In the genomic region with DNA sequence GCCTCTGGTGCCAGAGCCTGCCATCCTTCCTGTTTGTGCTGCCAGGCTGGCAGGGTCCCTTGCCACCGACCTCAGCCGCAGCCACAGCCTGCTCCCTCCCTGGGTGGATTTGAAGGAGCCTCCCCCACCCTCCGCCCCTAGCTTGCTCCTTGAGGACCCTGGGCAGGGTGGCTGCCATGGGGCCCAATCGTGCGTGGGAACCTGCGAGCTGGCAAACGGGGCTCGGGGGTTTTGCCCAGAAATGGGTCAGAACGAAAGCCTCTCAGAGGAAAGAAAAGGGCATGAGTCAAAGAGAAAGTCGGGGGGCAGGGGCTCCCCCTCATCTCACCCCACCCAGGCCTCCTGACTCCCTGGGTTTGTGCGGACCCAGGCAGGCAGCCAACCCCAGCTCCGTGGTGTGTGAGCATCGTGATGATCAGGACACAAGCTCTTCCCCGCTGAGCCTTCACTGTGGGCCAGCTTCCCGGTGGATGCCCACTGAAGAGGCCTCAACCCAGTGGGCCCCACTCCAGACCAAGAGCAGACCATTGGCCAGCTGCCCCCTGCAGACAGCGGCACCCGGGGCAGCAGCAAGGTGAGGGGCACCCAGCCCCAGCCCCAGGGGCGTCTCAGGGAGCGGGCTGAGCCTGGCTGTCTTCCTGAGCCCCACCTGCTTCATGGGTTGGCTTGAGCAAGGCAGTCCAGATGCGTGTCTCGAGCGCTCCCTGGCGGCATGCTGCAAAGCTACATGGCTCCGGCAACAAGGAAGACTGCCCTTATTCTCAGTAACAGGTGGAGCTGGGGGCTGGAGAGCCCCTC, we compare ENCODE assay signal across 8 cellular contexts. TPM values are rescaled to one million over a fixed set of nuclear protein-coding genes. Genes with fewer than 3 reads are reported as not detected.
DNase-seq lines count a peak whose midpoint lies in the region; ATAC-seq, FAIRE-seq and TF ChIP-seq lines count a peak whose summit lies in the region.

No MANE protein-coding gene starts in this region.

- ATAC-seq in HG03108 (IDR thresholded peaks at IDR 0.05; ENCODE audit: unreplicated experiment), result peak; percentile 44
- ATAC-seq in HepG2, result peak; percentile 87
- no peak for ATAC-seq in HG03469 (IDR thresholded peaks at IDR 0.05; ENCODE audit: unreplicated experiment)

- peaks cover 0 to 10% of the 10 kb centered on the region in 2 experiments; a peak in 1 of 5 replicates for H3K27me3 ChIP-seq in HepG2 (ENCODE audit: control insufficient read depth in 1 of 2, insufficient read depth in 2 of 2, low read length in 2 of 2)

- peak overlapping the region; percentile 80 for H3K4me3 Mint-ChIP-seq in activated CD4-positive, alpha-beta T cell treated with anti-CD3 and anti-CD28 coated beads, Interleukin-2, amount 10 ng/mL, durations not matched to agents 24 days and 14 days

- no peaks in the 10 kb centered on the region for H3K9me3 Mint-ChIP-seq in activated CD4-positive, alpha-beta T cell treated with anti-CD3 and anti-CD28 coated beads, Interleukin-2, amount 10 ng/mL, durations not matched to agents 24 days and 14 days

- peak overlapping the region; percentile 44; the same call in 1 of the 2 replicates for H3K4me2 ChIP-seq in HepG2 (ENCODE audit: low read depth, low read length)

- 30% methylated on average over 9 of the region's 24 CpGs for WGBS in HepG2 (ENCODE audit: low lambda C conversion rate)

- H4K20me1 ChIP-seq in HepG2 (ENCODE audit: insufficient read depth, low read length), result no peaks in the 10 kb centered on the region

- FAIRE-seq in HepG2 (lab: Jason Lieb, UNC), result peak; percentile 80

- H3K27me3 Mint-ChIP-seq in activated CD4-positive, alpha-beta T cell treated with anti-CD3 and anti-CD28 coated beads, Interleukin-2, amount 10 ng/mL, durations not matched to agents 24 days and 14 days, result peaks cover 2% of the 10 kb centered on the region

- no peak overlapping the region for H2AFZ ChIP-seq in HepG2 (ENCODE audit: low read length)

- peak overlapping the region; percentile 83 for H3K27ac Mint-ChIP-seq in activated CD4-positive, alpha-beta T cell treated with anti-CD3 and anti-CD28 coated beads, Interleukin-2, amount 10 ng/mL, durations not matched to agents 24 days and 14 days

- H3K4me1 ChIP-seq in HepG2 (ENCODE audit: insufficient read depth, low read length), result peaks cover 50% of the 10 kb centered on the region

- peak; percentile 91 for TF ChIP-seq RAD21 in HepG2 (CRISPR knock-in tag; IDR thresholded peaks at IDR 0.05)

- CTCF ChIA-PET in HepG2 (lab: Yijun Ruan, JAX; ENCODE audit: low intra/inter-chr PET ratio, low total read pairs), result interaction anchor here (1.5 to 2.3 kb wide), 3 partner anchors 15 to 247 kb away, joined by 5 to 15 read pairs (median 10); no protein-coding TSS in a partner anchor

- no peaks in the 10 kb centered on the region for H3K36me3 ChIP-seq in HepG2 (replicated peaks in 1 of 2; ENCODE audit: control insufficient read depth in 1 of 2, insufficient read depth in 2 of 2, low read length in 2 of 2)

- intact Hi-C loops in activated CD4-positive, alpha-beta T cell treated with anti-CD3 and anti-CD28 coated beads, Interleukin-2, amount 10 ng/mL, durations not matched to agents 24 days and 14 days (cut with micrococcal nuclease), result loop anchor here (1.0 to 2.0 kb wide), 2 partner anchors 42 to 248 kb away; a partner anchor contains a TSS
- intact Hi-C loops in HepG2 (cut with micrococcal nuclease; ENCODE audit: unreplicated experiment), result loop anchor here (1.0 to 2.0 kb wide), 2 partner anchors 86 to 248 kb away; no protein-coding TSS in a partner anchor

- H3K4me1 Mint-ChIP-seq in activated CD4-positive, alpha-beta T cell treated with anti-CD3 and anti-CD28 coated beads, Interleukin-2, amount 10 ng/mL, durations not matched to agents 24 days and 14 days, result peaks cover 31% of the 10 kb centered on the region

- in situ Hi-C loops in HepG2 (cut with HindIII; ENCODE audit: extremely low pct_ligation_motif_present, low pct_unique_long_range_greater_than_20kb), result loop anchor here (5.0 to 10.0 kb wide), 2 partner anchors 88 to 190 kb away; a partner anchor contains a TSS

- POLR2A ChIA-PET in HepG2 (lab: Yijun Ruan, JAX), result interaction anchor here (0.7 to 1.8 kb wide), 9 partner anchors 10 to 247 kb away, joined by 3 to 10 read pairs (median 3); a partner anchor contains a TSS

- DNase-seq in GM10266 (ENCODE audit: extremely low spot score) (peak; percentile 95), NCI-H69 (lab: John Stamatoyannopoulos, UW) (peak; percentile 91), choroid plexus epithelial cell (ENCODE audit: low read depth) (peak; percentile 92), HepG2 (ENCODE audit: low spot score) (peak; percentile 71)
- peak; percentile 95 for DNase-seq in activated CD4-positive, alpha-beta T cell treated with anti-CD3 and anti-CD28 coated beads, Interleukin-2, amount 10 ng/mL, durations not matched to agents 24 days and 14 days
- peak; percentile 83 to 86 for DNase-seq in stimulated activated CD4-positive, alpha-beta T cell treated with anti-CD3 and anti-CD28 coated beads, Interleukin-2, amount 100 ng/mL, for 48 hours

- TF ChIP-seq POLR2A in HepG2 (IDR thresholded peaks at IDR 0.05; ENCODE audit: insufficient read depth in 1 of 2, low read depth in 2 of 2, low read length in 2 of 2), result no peak

- BruUV-seq in HepG2 (replicated peaks; lab: Mats Ljungman, UMichigan), result no TSS peak

- H3K4me3 ChIP-seq in choroid plexus epithelial cell (ENCODE audit: low read depth, low read length), result no peak overlapping the region
- H3K4me3 ChIP-seq in HepG2 (replicated peaks in 1 of 3; ENCODE audit: insufficient read depth in 1 of 3, low read depth in 2 of 3, low read length in 3 of 3), result peak overlapping the region in 1 of 3 experiments; percentile 36; a peak in 1 of 6 replicates

- no peaks in the 10 kb centered on the region for H3K9me3 ChIP-seq in HepG2 (ENCODE audit: low read length)

- no peak for TF ChIP-seq EP300 in HepG2 (IDR thresholded peaks at IDR 0.05; ENCODE audit: low read depth in 2 of 2, low read length in 2 of 2)
- no peak for TF ChIP-seq EP300 in HepG2 (CRISPR knock-in tag; IDR thresholded peaks at IDR 0.05; ENCODE audit: borderline replicate concordance)

- H3K9ac ChIP-seq in HepG2 (ENCODE audit: insufficient read depth, low read depth, low read length), result no peak overlapping the region

- no peak overlapping the region for H3K27ac ChIP-seq in HepG2 (ENCODE audit: extremely low read length, insufficient read depth, low read length)

- TF ChIP-seq CTCF in GM10266 (IDR thresholded peaks at IDR 0.05; ENCODE audit: control insufficient read depth, insufficient read depth, low read depth, missing control alignments) (peak; percentile 97), choroid plexus epithelial cell (conservative IDR thresholded peaks at IDR 0.05; ENCODE audit: low read depth, low read length) (peak; percentile 89), HepG2 (CRISPR knock-in tag; IDR thresholded peaks at IDR 0.05) (peak; percentile 99)

- peaks cover 2% of the 10 kb centered on the region for H3K36me3 Mint-ChIP-seq in activated CD4-positive, alpha-beta T cell treated with anti-CD3 and anti-CD28 coated beads, Interleukin-2, amount 10 ng/mL, durations not matched to agents 24 days and 14 days (ENCODE audit: low read depth)

- no peaks in the 10 kb centered on the region for H3K79me2 ChIP-seq in HepG2 (ENCODE audit: insufficient read depth, low read length)

RNA-seq across cellular contexts. Expression of a gene that starts 3.0 kb away (rescaled TPM):
- total RNA-seq in activated CD4-positive, alpha-beta T cell treated with anti-CD3 and anti-CD28 coated beads, Interleukin-2, amount 10 ng/mL, durations not matched to agents 24 days and 14 days, result 0.09 TPM in 1 of 2 replicates, not detected in the other
- total RNA-seq in HepG2 (2016; rRNA removed; fragmentation: Illumina TruSeq; extraction: Trizol), result not detected in 2 replicates
- not detected in 2 replicates for total RNA-seq in HepG2 (2016; cell fraction: cytosol; rRNA removed; fragmentation: Illumina TruSeq; extraction: Trizol; ENCODE audit: low read depth)
- not detected in 2 replicates for total RNA-seq in HepG2 (2016; cell fraction: insoluble cytoplasmic fraction; rRNA removed; fragmentation: Illumina TruSeq; extraction: Trizol)
- not detected in 2 replicates for total RNA-seq in HepG2 (2016; cell fraction: membrane; rRNA removed; fragmentation: Illumina TruSeq; extraction: Trizol)
- total RNA-seq in HepG2 (2016; cell fraction: nucleus; rRNA removed; fragmentation: Illumina TruSeq; extraction: Trizol), result not detected in 2 replicates
- polyA plus RNA-seq in HepG2 (2011; rRNA removed), result 0.05 TPM in 1 of 2 replicates, not detected in the other
- 0.05 TPM in 1 of 2 replicates, not detected in the other for polyA plus RNA-seq in HepG2 (2011; cell fraction: cytosol; rRNA removed)
- polyA plus RNA-seq in HepG2 (2011; cell fraction: nucleus; rRNA removed), result not detected in 2 replicates
- not detected in 2 replicates for polyA plus RNA-seq in HepG2 (2012)
- polyA plus RNA-seq in HepG2 (2016; cell fraction: cytosol; fragmentation: Illumina TruSeq; extraction: Trizol; ENCODE audit: low read depth), result not detected in 2 replicates
- not detected in 2 replicates for polyA plus RNA-seq in HepG2 (2016; cell fraction: insoluble cytoplasmic fraction; fragmentation: Illumina TruSeq; extraction: Trizol; ENCODE audit: low read depth)
- polyA plus RNA-seq in HepG2 (2016; cell fraction: membrane; fragmentation: Illumina TruSeq; extraction: Trizol; ENCODE audit: low read depth), result not detected in 2 replicates
- not detected in 2 replicates for polyA plus RNA-seq in HepG2 (2016; cell fraction: nucleus; fragmentation: Illumina TruSeq; extraction: Trizol; ENCODE audit: insufficient read depth, low read depth)
- 0.07 TPM in 1 of 2 replicates, not detected in the other for polyA minus RNA-seq in HepG2 (2011; rRNA and poly(A)+ RNA removed; ENCODE audit: low replicate concordance)
- polyA minus RNA-seq in HepG2 (2011; cell fraction: cytosol; rRNA and poly(A)+ RNA removed), result not detected in 2 replicates
- not detected in 2 replicates for polyA minus RNA-seq in HepG2 (2011; cell fraction: nucleus; rRNA and poly(A)+ RNA removed)

RNA-seq across cellular contexts. Expression of a gene that starts 6.9 kb away (rescaled TPM):
- total RNA-seq in activated CD4-positive, alpha-beta T cell treated with anti-CD3 and anti-CD28 coated beads, Interleukin-2, amount 10 ng/mL, durations not matched to agents 24 days and 14 days, result 25.0 and 25.9 TPM in 2 replicates
- total RNA-seq in HepG2 (2016; rRNA removed; fragmentation: Illumina TruSeq; extraction: Trizol), result 0.72 and 2.9 TPM in 2 replicates
- total RNA-seq in HepG2 (2016; cell fraction: cytosol; rRNA removed; fragmentation: Illumina TruSeq; extraction: Trizol; ENCODE audit: low read depth), result 0.35 and 1.1 TPM in 2 replicates
- total RNA-seq in HepG2 (2016; cell fraction: insoluble cytoplasmic fraction; rRNA removed; fragmentation: Illumina TruSeq; extraction: Trizol), result 1.1 and 2.6 TPM in 2 replicates
- total RNA-seq in HepG2 (2016; cell fraction: membrane; rRNA removed; fragmentation: Illumina TruSeq; extraction: Trizol), result 0.96 and 1.1 TPM in 2 replicates
- 5.7 and 7.0 TPM in 2 replicates for total RNA-seq in HepG2 (2016; cell fraction: nucleus; rRNA removed; fragmentation: Illumina TruSeq; extraction: Trizol)
- 19.2 and 21.0 TPM in 2 replicates for polyA plus RNA-seq in HepG2 (2011; rRNA removed)
- polyA plus RNA-seq in HepG2 (2011; cell fraction: cytosol; rRNA removed), result 8.6 and 13.3 TPM in 2 replicates
- polyA plus RNA-seq in HepG2 (2011; cell fraction: nucleus; rRNA removed), result 246 and 388 TPM in 2 replicates
- polyA plus RNA-seq in HepG2 (2012), result 22.2 and 22.7 TPM in 2 replicates
- 0.33 and 0.37 TPM in 2 replicates for polyA plus RNA-seq in HepG2 (2016; cell fraction: cytosol; fragmentation: Illumina TruSeq; extraction: Trizol; ENCODE audit: low read depth)
- 0.39 and 1.4 TPM in 2 replicates for polyA plus RNA-seq in HepG2 (2016; cell fraction: insoluble cytoplasmic fraction; fragmentation: Illumina TruSeq; extraction: Trizol; ENCODE audit: low read depth)
- polyA plus RNA-seq in HepG2 (2016; cell fraction: membrane; fragmentation: Illumina TruSeq; extraction: Trizol; ENCODE audit: low read depth), result 0.64 and 0.73 TPM in 2 replicates
- polyA plus RNA-seq in HepG2 (2016; cell fraction: nucleus; fragmentation: Illumina TruSeq; extraction: Trizol; ENCODE audit: insufficient read depth, low read depth), result 15.6 and 16.5 TPM in 2 replicates
- 35.7 and 56.6 TPM in 2 replicates for polyA minus RNA-seq in HepG2 (2011; rRNA and poly(A)+ RNA removed; ENCODE audit: low replicate concordance)
- polyA minus RNA-seq in HepG2 (2011; cell fraction: cytosol; rRNA and poly(A)+ RNA removed), result 7.6 and 10.1 TPM in 2 replicates
- polyA minus RNA-seq in HepG2 (2011; cell fraction: nucleus; rRNA and poly(A)+ RNA removed), result 20.8 and 28.6 TPM in 2 replicates

RNA-seq across cellular contexts. Expression of a gene that starts 11.1 kb away (rescaled TPM):
- total RNA-seq in activated CD4-positive, alpha-beta T cell treated with anti-CD3 and anti-CD28 coated beads, Interleukin-2, amount 10 ng/mL, durations not matched to agents 24 days and 14 days, result 58.1 and 59.4 TPM in 2 replicates
- total RNA-seq in HepG2 (2016; rRNA removed; fragmentation: Illumina TruSeq; extraction: Trizol), result 0.63 and 0.84 TPM in 2 replicates
- 1.2 TPM in 1 of 2 replicates, not detected in the other for total RNA-seq in HepG2 (2016; cell fraction: cytosol; rRNA removed; fragmentation: Illumina TruSeq; extraction: Trizol; ENCODE audit: low read depth)
- total RNA-seq in HepG2 (2016; cell fraction: insoluble cytoplasmic fraction; rRNA removed; fragmentation: Illumina TruSeq; extraction: Trizol), result 0.65 and 1.7 TPM in 2 replicates
- total RNA-seq in HepG2 (2016; cell fraction: membrane; rRNA removed; fragmentation: Illumina TruSeq; extraction: Trizol), result 0.59 and 0.79 TPM in 2 replicates
- total RNA-seq in HepG2 (2016; cell fraction: nucleus; rRNA removed; fragmentation: Illumina TruSeq; extraction: Trizol), result 2.7 and 4.8 TPM in 2 replicates
- polyA plus RNA-seq in HepG2 (2011; rRNA removed), result 5.4 and 7.0 TPM in 2 replicates
- 1.7 and 3.4 TPM in 2 replicates for polyA plus RNA-seq in HepG2 (2011; cell fraction: cytosol; rRNA removed)
- 93.3 and 114 TPM in 2 replicates for polyA plus RNA-seq in HepG2 (2011; cell fraction: nucleus; rRNA removed)
- polyA plus RNA-seq in HepG2 (2012), result 4.5 and 8.4 TPM in 2 replicates
- polyA plus RNA-seq in HepG2 (2016; cell fraction: cytosol; fragmentation: Illumina TruSeq; extraction: Trizol; ENCODE audit: low read depth), result 1.00 and 1.1 TPM in 2 replicates
- polyA plus RNA-seq in HepG2 (2016; cell fraction: insoluble cytoplasmic fraction; fragmentation: Illumina TruSeq; extraction: Trizol; ENCODE audit: low read depth), result 0.67 and 1.8 TPM in 2 replicates
- 1.1 and 1.5 TPM in 2 replicates for polyA plus RNA-seq in HepG2 (2016; cell fraction: membrane; fragmentation: Illumina TruSeq; extraction: Trizol; ENCODE audit: low read depth)
- 9.8 and 12.2 TPM in 2 replicates for polyA plus RNA-seq in HepG2 (2016; cell fraction: nucleus; fragmentation: Illumina TruSeq; extraction: Trizol; ENCODE audit: insufficient read depth, low read depth)
- 1.9 and 12.5 TPM in 2 replicates for polyA minus RNA-seq in HepG2 (2011; rRNA and poly(A)+ RNA removed; ENCODE audit: low replicate concordance)
- polyA minus RNA-seq in HepG2 (2011; cell fraction: cytosol; rRNA and poly(A)+ RNA removed), result 2.9 and 3.0 TPM in 2 replicates
- 3.9 and 4.2 TPM in 2 replicates for polyA minus RNA-seq in HepG2 (2011; cell fraction: nucleus; rRNA and poly(A)+ RNA removed)

RNA-seq across cellular contexts. Expression of a gene that starts 19.0 kb away (rescaled TPM):
- total RNA-seq in activated CD4-positive, alpha-beta T cell treated with anti-CD3 and anti-CD28 coated beads, Interleukin-2, amount 10 ng/mL, durations not matched to agents 24 days and 14 days, result 0.21 TPM in 1 of 2 replicates, not detected in the other
- 0.87 and 0.95 TPM in 2 replicates for total RNA-seq in HepG2 (2016; rRNA removed; fragmentation: Illumina TruSeq; extraction: Trizol)
- total RNA-seq in HepG2 (2016; cell fraction: cytosol; rRNA removed; fragmentation: Illumina TruSeq; extraction: Trizol; ENCODE audit: low read depth), result 0.61 and 0.88 TPM in 2 replicates
- 0.74 and 0.82 TPM in 2 replicates for total RNA-seq in HepG2 (2016; cell fraction: insoluble cytoplasmic fraction; rRNA removed; fragmentation: Illumina TruSeq; extraction: Trizol)
- 0.69 and 0.71 TPM in 2 replicates for total RNA-seq in HepG2 (2016; cell fraction: membrane; rRNA removed; fragmentation: Illumina TruSeq; extraction: Trizol)
- total RNA-seq in HepG2 (2016; cell fraction: nucleus; rRNA removed; fragmentation: Illumina TruSeq; extraction: Trizol), result 3.4 and 3.6 TPM in 2 replicates
- 3.2 and 4.1 TPM in 2 replicates for polyA plus RNA-seq in HepG2 (2011; rRNA removed)
- 2.1 and 3.2 TPM in 2 replicates for polyA plus RNA-seq in HepG2 (2011; cell fraction: cytosol; rRNA removed)
- polyA plus RNA-seq in HepG2 (2011; cell fraction: nucleus; rRNA removed), result 41.8 and 49.4 TPM in 2 replicates
- 21.3 and 23.9 TPM in 2 replicates for polyA plus RNA-seq in HepG2 (2012)
- 1.5 and 1.8 TPM in 2 replicates for polyA plus RNA-seq in HepG2 (2016; cell fraction: cytosol; fragmentation: Illumina TruSeq; extraction: Trizol; ENCODE audit: low read depth)
- polyA plus RNA-seq in HepG2 (2016; cell fraction: insoluble cytoplasmic fraction; fragmentation: Illumina TruSeq; extraction: Trizol; ENCODE audit: low read depth), result 2.3 and 2.8 TPM in 2 replicates
- 2.2 and 2.6 TPM in 2 replicates for polyA plus RNA-seq in HepG2 (2016; cell fraction: membrane; fragmentation: Illumina TruSeq; extraction: Trizol; ENCODE audit: low read depth)
- 12.9 and 17.3 TPM in 2 replicates for polyA plus RNA-seq in HepG2 (2016; cell fraction: nucleus; fragmentation: Illumina TruSeq; extraction: Trizol; ENCODE audit: insufficient read depth, low read depth)
- polyA minus RNA-seq in HepG2 (2011; rRNA and poly(A)+ RNA removed; ENCODE audit: low replicate concordance), result 8.8 TPM in 1 of 2 replicates, not detected in the other
- 9.0 and 9.2 TPM in 2 replicates for polyA minus RNA-seq in HepG2 (2011; cell fraction: cytosol; rRNA and poly(A)+ RNA removed)
- polyA minus RNA-seq in HepG2 (2011; cell fraction: nucleus; rRNA and poly(A)+ RNA removed), result 5.5 and 6.4 TPM in 2 replicates

RNA-seq across cellular contexts. Expression of a gene that starts 35.4 kb away (rescaled TPM):
- total RNA-seq in activated CD4-positive, alpha-beta T cell treated with anti-CD3 and anti-CD28 coated beads, Interleukin-2, amount 10 ng/mL, durations not matched to agents 24 days and 14 days, result 22.8 and 23.8 TPM in 2 replicates
- total RNA-seq in HepG2 (2016; rRNA removed; fragmentation: Illumina TruSeq; extraction: Trizol), result 35.9 and 42.8 TPM in 2 replicates
- 7.0 and 7.1 TPM in 2 replicates for total RNA-seq in HepG2 (2016; cell fraction: cytosol; rRNA removed; fragmentation: Illumina TruSeq; extraction: Trizol; ENCODE audit: low read depth)
- 34.9 and 42.2 TPM in 2 replicates for total RNA-seq in HepG2 (2016; cell fraction: insoluble cytoplasmic fraction; rRNA removed; fragmentation: Illumina TruSeq; extraction: Trizol)
- 29.9 and 31.6 TPM in 2 replicates for total RNA-seq in HepG2 (2016; cell fraction: membrane; rRNA removed; fragmentation: Illumina TruSeq; extraction: Trizol)
- total RNA-seq in HepG2 (2016; cell fraction: nucleus; rRNA removed; fragmentation: Illumina TruSeq; extraction: Trizol), result 23.7 and 28.1 TPM in 2 replicates
- polyA plus RNA-seq in HepG2 (2011; rRNA removed), result 18.7 and 21.9 TPM in 2 replicates
- polyA plus RNA-seq in HepG2 (2011; cell fraction: cytosol; rRNA removed), result 16.4 and 40.1 TPM in 2 replicates
- polyA plus RNA-seq in HepG2 (2011; cell fraction: nucleus; rRNA removed), result 28.3 and 52.1 TPM in 2 replicates
- 12.0 and 19.0 TPM in 2 replicates for polyA plus RNA-seq in HepG2 (2012)
- 6.8 and 7.6 TPM in 2 replicates for polyA plus RNA-seq in HepG2 (2016; cell fraction: cytosol; fragmentation: Illumina TruSeq; extraction: Trizol; ENCODE audit: low read depth)
- polyA plus RNA-seq in HepG2 (2016; cell fraction: insoluble cytoplasmic fraction; fragmentation: Illumina TruSeq; extraction: Trizol; ENCODE audit: low read depth), result 33.9 and 39.2 TPM in 2 replicates
- polyA plus RNA-seq in HepG2 (2016; cell fraction: membrane; fragmentation: Illumina TruSeq; extraction: Trizol; ENCODE audit: low read depth), result 23.3 and 27.0 TPM in 2 replicates
- 44.9 and 46.9 TPM in 2 replicates for polyA plus RNA-seq in HepG2 (2016; cell fraction: nucleus; fragmentation: Illumina TruSeq; extraction: Trizol; ENCODE audit: insufficient read depth, low read depth)
- polyA minus RNA-seq in HepG2 (2011; rRNA and poly(A)+ RNA removed; ENCODE audit: low replicate concordance), result 38.7 and 55.4 TPM in 2 replicates
- 18.6 and 32.8 TPM in 2 replicates for polyA minus RNA-seq in HepG2 (2011; cell fraction: cytosol; rRNA and poly(A)+ RNA removed)
- polyA minus RNA-seq in HepG2 (2011; cell fraction: nucleus; rRNA and poly(A)+ RNA removed), result 7.3 and 8.6 TPM in 2 replicates

Comparison
In these comparisons a context has a peak if more than half of its experiments do, and no peak if none do; other contexts are left out.
1. RNA of a gene that starts 11.1 kb away (total RNA-seq): 58.1 to 59.4 TPM in activated CD4-positive, alpha-beta T cell treated with anti-CD3 and anti-CD28 coated beads, Interleukin-2, amount 10 ng/mL, durations not matched to agents 24 days and 14 days; 0.59 to 4.8 TPM in HepG2; every median in the first group is over 10 times any median in the second.
2. Peak in every context shown above with its lines, with median percentiles within 50 percentile points of each other: DNase-seq and CTCF ChIP-seq.